8 cellular contexts compared by ENCODE assay signal in genomic region chr17:47949197-47949759, GRCh38. TPM values are rescaled to one million over a fixed set of nuclear protein-coding genes. Genes with fewer than 3 reads are reported as not detected.
DNase-seq lines count a peak whose midpoint lies in the region; ATAC-seq and TF ChIP-seq lines count a peak whose summit lies in the region.

No MANE protein-coding gene starts in this region.

- peak overlapping the region; percentile 91 for H3K4me2 ChIP-seq in Loucy (ENCODE audit: low read depth, low read length, poor library complexity, severe bottlenecking)

- no peaks in the 10 kb centered on the region for H3K27me3 Mint-ChIP-seq in stimulated activated naive CD8-positive, alpha-beta T cell treated with anti-CD3 and anti-CD28 coated beads, Interleukin-15, Interleukin-2, amounts not matched to agents 100 ng/mL and 50 ng/mL, for 24 hours

- H3K36me3 ChIP-seq in Loucy (ENCODE audit: insufficient read depth, low read length) (no peaks in the 10 kb centered on the region), neuron (ENCODE audit: insufficient read depth, low read length) (no peaks in the 10 kb centered on the region)

- H3K27ac Mint-ChIP-seq in stimulated activated naive CD8-positive, alpha-beta T cell treated with anti-CD3 and anti-CD28 coated beads, Interleukin-15, Interleukin-2, amounts not matched to agents 100 ng/mL and 50 ng/mL, for 24 hours = peak overlapping the region; percentile 69

- peaks cover 44% of the 10 kb centered on the region for H3K4me1 Mint-ChIP-seq in stimulated activated naive CD8-positive, alpha-beta T cell treated with anti-CD3 and anti-CD28 coated beads, Interleukin-15, Interleukin-2, amounts not matched to agents 100 ng/mL and 50 ng/mL, for 24 hours (ENCODE audit: low read depth)

- TF ChIP-seq CTCF in Loucy (conservative IDR thresholded peaks at IDR 0.05; ENCODE audit: low read length) (peak; percentile 90), fibroblast of villous mesenchyme (IDR thresholded peaks at IDR 0.05; ENCODE audit: insufficient read depth, low read depth, low read length) (peak; percentile 96)

- peak overlapping the region; percentile 71 for H3K9ac ChIP-seq in Loucy (ENCODE audit: low read depth, low read length, poor library complexity, severe bottlenecking)

- no peak overlapping the region for H3K4me3 Mint-ChIP-seq in stimulated activated naive CD8-positive, alpha-beta T cell treated with anti-CD3 and anti-CD28 coated beads, Interleukin-15, Interleukin-2, amounts not matched to agents 100 ng/mL and 50 ng/mL, for 24 hours

- no peaks in the 10 kb centered on the region for H3K79me2 ChIP-seq in Loucy (ENCODE audit: insufficient read depth, low read length)

- H2AFZ ChIP-seq in Loucy (ENCODE audit: low read length) = peak overlapping the region; percentile 85
- H2AFZ ChIP-seq in neuron (ENCODE audit: low read depth, low read length) = peak overlapping the region; percentile 49

- peaks cover 19% of the 10 kb centered on the region for H3K36me3 Mint-ChIP-seq in stimulated activated naive CD8-positive, alpha-beta T cell treated with anti-CD3 and anti-CD28 coated beads, Interleukin-15, Interleukin-2, amounts not matched to agents 100 ng/mL and 50 ng/mL, for 24 hours (ENCODE audit: low read depth)

- no peaks in the 10 kb centered on the region for H4K20me1 ChIP-seq in Loucy (ENCODE audit: insufficient read depth, low read length, poor library complexity, severe bottlenecking)

- H3K9me3 Mint-ChIP-seq in stimulated activated naive CD8-positive, alpha-beta T cell treated with anti-CD3 and anti-CD28 coated beads, Interleukin-15, Interleukin-2, amounts not matched to agents 100 ng/mL and 50 ng/mL, for 24 hours = no peaks in the 10 kb centered on the region

- no peaks in the 10 kb centered on the region for H3F3A ChIP-seq in Loucy (ENCODE audit: low read depth)

- H3K9me3 ChIP-seq in Loucy (ENCODE audit: insufficient read depth, low read depth, low read length) (no peaks in the 10 kb centered on the region), neuron (ENCODE audit: low read length) (no peaks in the 10 kb centered on the region)

- peak overlapping the region; percentile 74 for H3K4me3 ChIP-seq in Loucy (ENCODE audit: low read length, poor library complexity, severe bottlenecking)
- peak overlapping the region; percentile 16 for H3K4me3 ChIP-seq in fibroblast of villous mesenchyme (ENCODE audit: low read depth, low read length)
- peak overlapping the region; percentile 26 for H3K4me3 ChIP-seq in neuron (ENCODE audit: low read length)

- H3K4me1 ChIP-seq in Loucy (ENCODE audit: insufficient read depth, low read length, poor library complexity, severe bottlenecking) (peaks cover 17% of the 10 kb centered on the region), neuron (ENCODE audit: insufficient read depth, low read length) (peaks cover 4% of the 10 kb centered on the region)

- no peaks in the 10 kb centered on the region for H3K27me3 ChIP-seq in Loucy (ENCODE audit: insufficient read depth, low read length, poor library complexity, severe bottlenecking)
- H3K27me3 ChIP-seq in neuron (ENCODE audit: insufficient read depth, low read length) = no peaks in the 10 kb centered on the region

- ATAC-seq in GM19397 (IDR thresholded peaks at IDR 0.05; ENCODE audit: unreplicated experiment) = peak; percentile 59

- no peaks in the 10 kb centered on the region for H3K9me2 ChIP-seq in Loucy (replicated peaks; ENCODE audit: low read depth, low read length)

- DNase-seq in AML-193 (lab: John Stamatoyannopoulos, UW) (peak; percentile 83 to 86), RPMI8226 (peak; percentile 90), fibroblast of villous mesenchyme (ENCODE audit: low read depth) (peak; percentile 89)
- DNase-seq in activated effector memory CD4-positive, alpha-beta T cell treated with anti-CD3 and anti-CD28 coated beads, Interleukin-2, amount 50 U/mL, for 16 hours = peak; percentile 93

RNA-seq across cellular contexts. Expression of gene PNPO, which starts 7.9 kb away (rescaled TPM):
- 20.0 and 49.2 TPM in 2 replicates for total RNA-seq in fibroblast of villous mesenchyme

RNA-seq across cellular contexts. Expression of gene PRR15L, which starts 8.4 kb away (rescaled TPM):
- not detected in 2 replicates for total RNA-seq in fibroblast of villous mesenchyme

RNA-seq across cellular contexts. Expression of gene CDK5RAP3, which starts 21.6 kb away (rescaled TPM):
- total RNA-seq in fibroblast of villous mesenchyme = 32.4 and 41.6 TPM in 2 replicates

RNA-seq across cellular contexts. Expression of gene SP2, which starts 53.2 kb away (rescaled TPM):
- total RNA-seq in fibroblast of villous mesenchyme = 0.64 and 2.2 TPM in 2 replicates

Comparison
In these comparisons a context has a peak if more than half of its experiments do, and no peak if none do; other contexts are left out.
1. Peak in every context shown above with its lines: DNase-seq, ATAC-seq and H3K4me3 ChIP-seq.
2. H3K4me3 ChIP-seq: peak in every context shown above with its lines; median percentile 74 in Loucy; 26 in neuron; 16 in fibroblast of villous mesenchyme.